Comparison of ENCODE assay signal across 13 cellular contexts in the genomic region with DNA sequence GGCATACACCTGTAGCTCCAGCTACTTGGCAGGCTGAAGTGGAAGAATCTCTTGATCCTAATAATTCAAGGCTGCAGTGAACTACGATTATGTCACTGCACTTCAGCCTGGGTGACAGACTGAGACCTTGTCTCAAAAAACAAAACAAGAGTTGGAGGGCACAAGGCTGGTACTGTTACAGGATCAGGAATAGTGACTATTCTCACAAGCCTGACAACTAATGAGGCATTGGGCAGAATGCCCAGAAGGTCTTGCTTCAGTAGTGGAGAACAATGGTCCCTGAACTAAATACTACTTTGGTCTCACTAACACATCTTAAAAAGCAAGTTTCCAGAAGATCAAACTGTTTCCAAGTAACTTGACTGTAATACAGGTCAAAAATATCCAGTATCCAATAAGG.
DNase-seq lines count a peak whose midpoint lies in the region; ATAC-seq, FAIRE-seq and TF ChIP-seq lines count a peak whose summit lies in the region.
"Had no signal": no experiment of that assay in that cellular context is flagged by ENCODE, and none has a peak within 500 bp of the region (broad histone marks: within the 10 kb centered on the region; RNA-seq: fewer than 3 reads in every experiment).

No MANE protein-coding gene starts in this region.

- FAIRE-seq in GM12878 (lab: Jason Lieb, UNC) = no peak

- in situ Hi-C loops in GM12878 (cut with MboI) = no loop called here

- RAD21 ChIA-PET in GM12878 (lab: Charles Lee; ENCODE audit: unreplicated experiment) = no interaction called here

- H3K27ac ChIP-seq in GM12878 (ENCODE audit: control insufficient read depth, insufficient read depth) = no peak overlapping the region
- H3K27ac ChIP-seq: gastroesophageal sphincter, skin epidermis had no signal

- H3K4me1 ChIP-seq in GM12878 (ENCODE audit: control insufficient read depth, insufficient read depth, low read length) = no peaks in the 10 kb centered on the region
- H3K4me1 ChIP-seq: gastroesophageal sphincter had no signal

- peak; percentile 50 for DNase-seq in Daoy (ENCODE audit: low read depth)
- DNase-seq in NCI-H2107 (lab: John Stamatoyannopoulos, UW) = peak; percentile 78
- peak; percentile 9 for DNase-seq in GM12878 (ENCODE audit: low read depth, low spot score)
- DNase-seq in kidney epithelial cell (ENCODE audit: low read depth) = peak; percentile 88
- DNase-seq in SK-N-DZ (ENCODE audit: low spot score) = no peak
- no peak for DNase-seq in stimulated activated CD4-positive, alpha-beta T cell treated with anti-CD3 and anti-CD28 coated beads, Interleukin-1b, Interleukin-23, amount 100 ng/mL, for 48 hours
- DNase-seq: activated CD4-positive, alpha-beta T cell treated with anti-CD3 and anti-CD28 coated beads, Interleukin-2, amount 50 U/mL, for 48 hours; CD4-positive, alpha-beta T cell had no signal

- BruUV-seq in GM12878 (replicated peaks; lab: Mats Ljungman, UMichigan) = no TSS peak

- H4K20me1 ChIP-seq in GM12878 (ENCODE audit: control insufficient read depth, insufficient read depth) = no peaks in the 10 kb centered on the region

- CTCF ChIA-PET in GM12878 (lab: Yijun Ruan, JAX) = interaction anchor here (1.5 kb wide), 1 partner anchor 24 kb away, joined by 6 read pairs; no protein-coding TSS in a partner anchor

- no peak for TF ChIP-seq RAD21 in GM12878 (IDR thresholded peaks at IDR 0.05; ENCODE audit: insufficient read depth, low read depth, low read length)

- POLR2A ChIA-PET in GM12878 (lab: Charles Lee) = no interaction called here

- H3K79me2 ChIP-seq in GM12878 (ENCODE audit: control insufficient read depth, insufficient read depth, low read length) = no peaks in the 10 kb centered on the region

- H2AFZ ChIP-seq in GM12878 (ENCODE audit: control insufficient read depth, low read depth, low read length) = no peak overlapping the region

- SMC1A ChIA-PET in GM12878 (lab: Charles Lee; ENCODE audit: uncharacterized antibody, unreplicated experiment) = no interaction called here

- ATAC-seq in GM12878 = peak; percentile 70
- ATAC-seq in GM21576 (IDR thresholded peaks at IDR 0.05; ENCODE audit: unreplicated experiment) = no peak
- ATAC-seq in GM18498 (IDR thresholded peaks at IDR 0.05; ENCODE audit: unreplicated experiment) = no peak
- ATAC-seq: gastroesophageal sphincter, SK-N-SH treated with all-trans-retinoic acid at 6 μM for 48 hours had no signal

- TF ChIP-seq EP300 in GM12878 (IDR thresholded peaks at IDR 0.05; ENCODE audit: borderline replicate concordance in 1 of 2, control insufficient read depth in 1 of 2, low read depth in 2 of 2, low read length in 2 of 2) = no peak

- H3K27me3 ChIP-seq in GM12878 (replicated peaks in 1 of 2; ENCODE audit: control insufficient read depth in 2 of 2, insufficient read depth in 2 of 2, low read length in 1 of 2) (0 out of 4 replicates have a peak, but pooled peaks cover 0 to 1% of the 10 kb centered on the region in 2 experiments), kidney epithelial cell (ENCODE audit: control insufficient read depth, insufficient read depth, low read length) (peaks cover 2% of the 10 kb centered on the region)
- H3K27me3 ChIP-seq: gastroesophageal sphincter had no signal

- H3K9ac ChIP-seq in GM12878 (ENCODE audit: control insufficient read depth, insufficient read depth, low read length) = no peak overlapping the region

- H3K9me3 ChIP-seq in GM12878 (replicated peaks; ENCODE audit: control insufficient read depth, insufficient read depth, low read length) = no peaks in the 10 kb centered on the region
- H3K9me3 ChIP-seq: gastroesophageal sphincter had no signal

- no peak overlapping the region for H3K4me3 ChIP-seq in GM12878
- no peak overlapping the region for H3K4me3 ChIP-seq in kidney epithelial cell (ENCODE audit: low read depth, low read length)
- H3K4me3 ChIP-seq: gastroesophageal sphincter, skin epidermis had no signal

- H3K36me3 ChIP-seq in GM12878 (ENCODE audit: control insufficient read depth in 2 of 2, insufficient read depth in 2 of 2, low read length in 1 of 2) = no peaks in the 10 kb centered on the region
- no peaks in the 10 kb centered on the region for H3K36me3 ChIP-seq in kidney epithelial cell (ENCODE audit: control insufficient read depth, insufficient read depth, low read length)
- H3K36me3 ChIP-seq: gastroesophageal sphincter had no signal

- intact Hi-C loops in GM12878 (cut with micrococcal nuclease; ENCODE audit: unreplicated experiment) = no loop called here

- no peak overlapping the region for H3K4me2 ChIP-seq in GM12878 (ENCODE audit: control insufficient read depth, insufficient read depth)

- TF ChIP-seq CTCF in GM12878 (IDR thresholded peaks at IDR 0.05 in 2 of 3, conservative IDR thresholded peaks at IDR 0.05 in 1 of 3; ENCODE audit: control insufficient read depth in 2 of 3, extremely low read depth in 1 of 3, insufficient read depth in 1 of 3, low read depth in 3 of 3, low read length in 3 of 3) (no peak), kidney epithelial cell (IDR thresholded peaks at IDR 0.05; ENCODE audit: insufficient read depth, low read length, poor library complexity, severe bottlenecking) (no peak)

- no peak for TF ChIP-seq POLR2A in GM12878 (IDR thresholded peaks at IDR 0.05; ENCODE audit: low read depth, low read length)

- 69% methylated on average over 1 of the region's 1 CpG for WGBS in GM12878 (ENCODE audit: insufficient coverage, insufficient replicate concordance, low lambda C conversion rate, missing lambda C conversion rate)

TF ChIP-seq in GM12878, 131 proteins besides CTCF, POLR2A, EP300 and RAD21:
- no peak for TF ChIP-seq SREBF2 (IDR thresholded peaks at IDR 0.05; ENCODE audit: low read length)
- no peak for TF ChIP-seq JUNB (IDR thresholded peaks at IDR 0.05)
TF ChIP-seq in GM12878: peak in this region for 0.

Comparison
In these comparisons a context has a peak if more than half of its experiments do, and no peak if none do; other contexts are left out.
1. DNase-seq: peak in Daoy (single experiment), NCI-H2107 (single experiment), GM12878 (single experiment) and kidney epithelial cell (single experiment); none in SK-N-DZ (single experiment) and stimulated activated CD4-positive, alpha-beta T cell treated with anti-CD3 and anti-CD28 coated beads, Interleukin-1b, Interleukin-23, amount 100 ng/mL, for 48 hours (single experiment).